22 cellular contexts compared by ENCODE assay signal in genomic region chr4:54265366-54265765, GRCh38. TPM values are rescaled to one million over a fixed set of nuclear protein-coding genes. Genes with fewer than 3 reads are reported as not detected.
"Had no signal": no experiment of that assay in that cellular context is flagged by ENCODE, and none has a peak within 500 bp of the region (broad histone marks: within the 10 kb centered on the region; RNA-seq: fewer than 3 reads in every experiment).

No MANE protein-coding gene starts in this region.

- H3K4me3 ChIP-seq: MG63, SJSA1, SK-N-MC had no signal

- FAIRE-seq: RCC 7860 had no signal

- H3K27me3 ChIP-seq: MG63, SJSA1 had no signal

- H3K27ac ChIP-seq: SJSA1, SK-N-MC had no signal

- DNase-seq: Karpas-422, KG1, MG63, NCI-H1092 treated with DMSO at 0.1 percent for 48 hours, NCI-H1436, NCI-H187, NCI-H2029, NCI-H2081 treated with DMSO at 0.1 percent for 48 hours, NCI-H2171, NCI-H226, NCI-H446, NCI-H510A, NCI-H524 treated with DMSO at 0.1 percent for 48 hours, NCI-H69, NCI-H774, Right ventricle myocardium superior, RPMI8226, SIG-M5 had no signal

- H3K4me1 ChIP-seq: SJSA1 had no signal

- H3K9me3 ChIP-seq: MG63, SJSA1 had no signal

RNA-seq across cellular contexts. Expression of gene PDGFRA, which starts 36.3 kb away (rescaled TPM):
- total RNA-seq: HT1080 had no signal
